18 cellular contexts compared by ENCODE assay signal in genomic region chr1:68185743-68186142, GRCh38. TPM values are rescaled to one million over a fixed set of nuclear protein-coding genes. Genes with fewer than 3 reads are reported as not detected.
A peak's percentile ranks its signal among the peaks of the same experiment; 100 is the strongest.
DNase-seq lines count a peak whose midpoint lies in the region; ATAC-seq and TF ChIP-seq lines count a peak whose summit lies in the region.
"Had no signal": no experiment of that assay in that cellular context is flagged by ENCODE, and none has a peak within 500 bp of the region (broad histone marks: within the 10 kb centered on the region; RNA-seq: fewer than 3 reads in every experiment).

No MANE protein-coding gene starts in this region.

- 0 out of 2 replicates have a peak overlapping the region, but pooled peaks have one; percentile 8 for H3K4me2 ChIP-seq in HCT116 (ENCODE audit: low read length)
- H3K4me2 ChIP-seq: BLaER1 had no signal

- no peaks in the 10 kb centered on the region for H3K9me2 ChIP-seq in HCT116 (ENCODE audit: insufficient read depth)

- no TSS peak for BruUV-seq in HCT116 (replicated peaks; lab: Mats Ljungman, UMichigan)

- TF ChIP-seq POLR2A in HCT116 (IDR thresholded peaks at IDR 0.05; ENCODE audit: borderline replicate concordance, extremely low read depth, insufficient read depth, insufficient read length): no peak

- peaks cover 3 to 4% of the 10 kb centered on the region in 2 experiments; a peak in 3 of 4 replicates for H3K36me3 ChIP-seq in HCT116 (ENCODE audit: control insufficient read depth in 1 of 2, insufficient read depth in 2 of 2, low read length in 2 of 2)
- H3K36me3 ChIP-seq: BLaER1 had no signal

- H4K20me1 ChIP-seq in HCT116 (ENCODE audit: insufficient read depth): no peaks in the 10 kb centered on the region
- H4K20me1 ChIP-seq: BLaER1 had no signal

- peaks cover 0 to 12% of the 10 kb centered on the region in 2 experiments; a peak in 2 of 4 replicates for H3K4me1 ChIP-seq in HCT116 (ENCODE audit: control insufficient read depth in 1 of 2, insufficient read depth in 2 of 2, low read length in 2 of 2)

- TF ChIP-seq CTCF in HCT116 (IDR thresholded peaks at IDR 0.05 in 2 of 3, conservative IDR thresholded peaks at IDR 0.05 in 1 of 3; ENCODE audit: borderline replicate concordance in 1 of 3, insufficient read depth in 1 of 3, low read depth in 2 of 3, low read length in 2 of 3): no peak
- no peak for TF ChIP-seq CTCF in RWPE1 (conservative IDR thresholded peaks at IDR 0.05; ENCODE audit: low read depth)

- H3K9me3 ChIP-seq in HCT116 (ENCODE audit: control insufficient read depth in 1 of 2, insufficient read depth in 1 of 2, low read depth in 1 of 2, low read length in 2 of 2): no peaks in the 10 kb centered on the region
- H3K9me3 ChIP-seq: BLaER1 had no signal

- DNase-seq in HCT116 (ENCODE audit: low read depth, low spot score) (no peak), RWPE1 (ENCODE audit: low spot score) (peak; percentile 33), islet precursor cell (peak; percentile 61), renal cortical epithelial cell (ENCODE audit: low read depth) (peak; percentile 65), DMS114 treated with DMSO at 0.1 percent for 48 hours (lab: John Stamatoyannopoulos, UW; ENCODE audit: unreplicated experiment) (no peak), SIG-M5 (lab: John Stamatoyannopoulos, UW) (no peak), cerebellar cortex (ENCODE audit: low spot score) (no peak)
- no peak for DNase-seq in activated T-cell treated with anti-CD3 and anti-CD28 coated beads, Interleukin-2, amount 50 U/mL, for 48 hours
- DNase-seq: CD4-positive, alpha-beta memory T cell; GM23248; HCEC 1CT; NCI-H1417 treated with DMSO at 0.1 percent for 48 hours; NCI-H187 treated with DMSO at 0.1 percent for 48 hours; NCI-H2227 treated with DMSO at 0.1 percent for 48 hours; NCI-H510A treated with DMSO at 0.1 percent for 48 hours; NCI-H774 had no signal

- RAD21 ChIA-PET in HCT116 (lab: Charles Lee; ENCODE audit: low non-redundant PET in 1 of 2, low total read pairs in 2 of 2, uncharacterized antibody in 2 of 2, unreplicated experiment in 2 of 2): no interaction called here

- no peaks in the 10 kb centered on the region for H3K27me3 ChIP-seq in HCT116 (ENCODE audit: insufficient read depth, low read length)
- H3K27me3 ChIP-seq: BLaER1 had no signal

- no peak overlapping the region for H3K4me3 ChIP-seq in HCT116 (replicated peaks in 1 of 2; ENCODE audit: low read depth in 1 of 2, low read length in 2 of 2)
- H3K4me3 ChIP-seq: BLaER1, GM23248 had no signal

- no peak overlapping the region for H2AFZ ChIP-seq in HCT116 (ENCODE audit: low read depth, low read length, poor library complexity, severe bottlenecking)
- H2AFZ ChIP-seq: GM23248 had no signal

- no peak overlapping the region for H3K27ac ChIP-seq in HCT116 (ENCODE audit: low read depth, low read length)
- no peak overlapping the region for H3K27ac ChIP-seq in RWPE1
- H3K27ac ChIP-seq: BLaER1, GM23248 had no signal

- no peak overlapping the region for H3K9ac ChIP-seq in HCT116 (ENCODE audit: low read length)
- H3K9ac ChIP-seq: BLaER1, GM23248 had no signal

- POLR2A ChIA-PET in HCT116 (lab: Charles Lee): no interaction called here
- POLR2A ChIA-PET in RWPE1 (lab: Yijun Ruan, JAX; ENCODE audit: low non-redundant PET): no interaction called here

- CTCF ChIA-PET in HCT116 (lab: Charles Lee): no interaction called here
- CTCF ChIA-PET in RWPE1 (lab: Yijun Ruan, JAX): interaction anchor here (0.7 to 1.2 kb wide), 2 partner anchors 12 to 136 kb away, joined by 3 to 7 read pairs; no protein-coding TSS in a partner anchor

- intact Hi-C loops in HCT116 (cut with micrococcal nuclease): no loop called here

- H3K79me2 ChIP-seq in HCT116 (ENCODE audit: insufficient read depth, low read length): no peaks in the 10 kb centered on the region

- no peak for ATAC-seq in HCT116
- ATAC-seq: Right ventricle myocardium inferior had no signal

- TF ChIP-seq RAD21 in HCT116 (IDR thresholded peaks at IDR 0.05; ENCODE audit: low read depth): no peak

TF ChIP-seq in HCT116, 20 proteins besides CTCF, POLR2A, EP300 and RAD21:
- no peak for TF ChIP-seq SRF (IDR thresholded peaks at IDR 0.05; ENCODE audit: low read depth)
- TF ChIP-seq POLR2AphosphoS5 (IDR thresholded peaks at IDR 0.05; ENCODE audit: low read depth, low read length): no peak
- no peak for TF ChIP-seq ZBTB33 (IDR thresholded peaks at IDR 0.05; ENCODE audit: extremely low read depth, insufficient replicate concordance, low read length)
- TF ChIP-seq EZH2phosphoT487 (IDR thresholded peaks at IDR 0.05; ENCODE audit: borderline replicate concordance): no peak
- no peak for TF ChIP-seq ZNF274 (IDR thresholded peaks at IDR 0.05; ENCODE audit: low read depth, low read length)
- TF ChIP-seq FOSL1 (IDR thresholded peaks at IDR 0.05; ENCODE audit: low read depth): no peak
- TF ChIP-seq ZFX (IDR thresholded peaks at IDR 0.05): no peak
- TF ChIP-seq ELF1 (IDR thresholded peaks at IDR 0.05; ENCODE audit: borderline replicate concordance, low read depth): no peak
- no peak for TF ChIP-seq SIN3A (IDR thresholded peaks at IDR 0.05; ENCODE audit: low read depth)
- TF ChIP-seq SP1 (IDR thresholded peaks at IDR 0.05; ENCODE audit: low read depth): no peak

RNA-seq across cellular contexts. Expression of gene WLS, which starts 46.6 kb away (rescaled TPM):
- total RNA-seq in HCT116 (2021; ENCODE audit: unreplicated experiment) (38.0 TPM), renal cortical epithelial cell (32.5 and 53.1 TPM in 2 replicates)
- 33.8 and 41.7 TPM in 2 replicates for polyA plus RNA-seq in HCT116 (2012)
- total RNA-seq: CD4-positive, alpha-beta memory T cell had no signal
- polyA plus RNA-seq: CD4-positive, alpha-beta memory T cell had no signal

Comparison
In these comparisons a context has a peak if more than half of its experiments do, and no peak if none do; other contexts are left out.
1. DNase-seq: peak in RWPE1 (single experiment), islet precursor cell (single experiment) and renal cortical epithelial cell (single experiment); none in HCT116 (single experiment), DMS114 treated with DMSO at 0.1 percent for 48 hours (single experiment), activated T-cell treated with anti-CD3 and anti-CD28 coated beads, Interleukin-2, amount 50 U/mL, for 48 hours (0 of 2), SIG-M5 (single experiment) and cerebellar cortex (single experiment).